11 cellular contexts compared by ENCODE assay signal in genomic region chr9:125649826-125650225, GRCh38. TPM values are rescaled to one million over a fixed set of nuclear protein-coding genes. Genes with fewer than 3 reads are reported as not detected.
DNase-seq lines count a peak whose midpoint lies in the region; ATAC-seq and TF ChIP-seq lines count a peak whose summit lies in the region.
"Had no signal": no experiment of that assay in that cellular context is flagged by ENCODE, and none has a peak within 500 bp of the region (broad histone marks: within the 10 kb centered on the region; RNA-seq: fewer than 3 reads in every experiment).

No MANE protein-coding gene starts in this region.

- H3K27ac ChIP-seq in breast epithelium = no peak overlapping the region
- peak overlapping the region; percentile 64 for H3K27ac ChIP-seq in iPS-20b (ENCODE audit: low read length)
- H3K27ac ChIP-seq in thoracic aorta = peak overlapping the region in 1 of 2 donors; percentile 42
- H3K27ac ChIP-seq: C4-2B, ovary had no signal

- H3K9me3 Mint-ChIP-seq in MCF 10A (ENCODE audit: unreplicated experiment) = no peaks in the 10 kb centered on the region
- H3K9me3 Mint-ChIP-seq in progenitor cell of endocrine pancreas (ENCODE audit: low read depth) = no peaks in the 10 kb centered on the region

- H3K4me3 Mint-ChIP-seq in MCF 10A (ENCODE audit: unreplicated experiment) (peak overlapping the region; percentile 44), progenitor cell of endocrine pancreas (ENCODE audit: low read depth) (no peak overlapping the region)

- intact Hi-C loops in MCF 10A (cut with micrococcal nuclease) (no loop called here), breast epithelium (cut with DNase I; ENCODE audit: low total_unique reads) (no loop called here)

- H3K4me3 ChIP-seq in breast epithelium = no peak overlapping the region
- peak overlapping the region; percentile 20 for H3K4me3 ChIP-seq in WI38 (ENCODE audit: low read depth, low read length)
- no peak overlapping the region for H3K4me3 ChIP-seq in iPS-20b (ENCODE audit: low read length)
- H3K4me3 ChIP-seq in thoracic aorta = peak overlapping the region; percentile 42
- H3K4me3 ChIP-seq: ovary had no signal

- TSS peak; percentile 88 for BruUV-seq in MCF 10A (replicated peaks; lab: Mats Ljungman, UMichigan)

- H3K9me3 ChIP-seq in breast epithelium (no peaks in the 10 kb centered on the region), iPS-20b (ENCODE audit: insufficient read depth, low read depth, low read length) (no peaks in the 10 kb centered on the region), thoracic aorta (no peaks in the 10 kb centered on the region)
- H3K9me3 ChIP-seq: ovary had no signal

- DNase-seq in MCF 10A (ENCODE audit: unreplicated experiment) = no peak
- no peak for DNase-seq in breast epithelium (ENCODE audit: low spot score in 2 of 2)
- DNase-seq in thoracic aorta (ENCODE audit: low spot score) = no peak
- DNase-seq in progenitor cell of endocrine pancreas (ENCODE audit: low spot score, unreplicated experiment) = no peak
- DNase-seq in NCI-H510A treated with DMSO at 0.1 percent for 48 hours (lab: John Stamatoyannopoulos, UW) = no peak
- no peak for DNase-seq in NCI-H226
- DNase-seq: ovary, T-helper 9 cell had no signal

- H3K27ac Mint-ChIP-seq in MCF 10A (ENCODE audit: low read depth, unreplicated experiment) = peak overlapping the region; percentile 93
- H3K27ac Mint-ChIP-seq in progenitor cell of endocrine pancreas = no peak overlapping the region

- CTCF ChIA-PET in MCF 10A (lab: Yijun Ruan, JAX) = interaction anchor here (0.7 to 1.3 kb wide), 2 partner anchors 9 to 91 kb away, joined by 5 read pairs; no protein-coding TSS in a partner anchor

- H3K36me3 ChIP-seq in breast epithelium = no peaks in the 10 kb centered on the region
- no peaks in the 10 kb centered on the region for H3K36me3 ChIP-seq in iPS-20b (ENCODE audit: insufficient read depth, low read depth, low read length)
- H3K36me3 ChIP-seq in thoracic aorta = no peaks in the 10 kb centered on the region
- H3K36me3 ChIP-seq: ovary had no signal

- H3K4me1 ChIP-seq in breast epithelium = no peaks in the 10 kb centered on the region
- peaks cover 66% of the 10 kb centered on the region for H3K4me1 ChIP-seq in iPS-20b (ENCODE audit: insufficient read depth, low read length)
- peaks cover 0 to 9% of the 10 kb centered on the region in 2 donors for H3K4me1 ChIP-seq in thoracic aorta (ENCODE audit: control insufficient read depth in 1 of 2, low read depth in 2 of 2)

- TF ChIP-seq CTCF in MCF 10A (IDR thresholded peaks at IDR 0.05; ENCODE audit: unreplicated experiment) (no peak), breast epithelium (IDR thresholded peaks at IDR 0.05) (no peak), WI38 (IDR thresholded peaks at IDR 0.05; ENCODE audit: low read depth, low read length) (no peak), thoracic aorta (IDR thresholded peaks at IDR 0.05) (no peak), progenitor cell of endocrine pancreas (IDR thresholded peaks at IDR 0.05; ENCODE audit: unreplicated experiment) (no peak)

- H3K4me1 Mint-ChIP-seq in MCF 10A (ENCODE audit: insufficient read depth, unreplicated experiment) = peaks cover 20% of the 10 kb centered on the region
- H3K4me1 Mint-ChIP-seq in progenitor cell of endocrine pancreas (ENCODE audit: low read depth) = peaks cover 9% of the 10 kb centered on the region

- H3K27me3 ChIP-seq in breast epithelium (no peaks in the 10 kb centered on the region), iPS-20b (ENCODE audit: insufficient read depth, low read length) (no peaks in the 10 kb centered on the region), thoracic aorta (replicated peaks; ENCODE audit: insufficient read depth) (no peaks in the 10 kb centered on the region)
- H3K27me3 ChIP-seq: ovary had no signal

- peaks cover 9% of the 10 kb centered on the region for H3K36me3 Mint-ChIP-seq in MCF 10A (ENCODE audit: insufficient read depth, unreplicated experiment)
- peaks cover 2% of the 10 kb centered on the region for H3K36me3 Mint-ChIP-seq in progenitor cell of endocrine pancreas (ENCODE audit: insufficient read depth)

- H3K27me3 Mint-ChIP-seq in MCF 10A (ENCODE audit: insufficient read depth, unreplicated experiment) = no peaks in the 10 kb centered on the region
- no peaks in the 10 kb centered on the region for H3K27me3 Mint-ChIP-seq in progenitor cell of endocrine pancreas

- H3K9ac ChIP-seq in iPS-20b (ENCODE audit: low read depth, low read length) = no peak overlapping the region

- no peak for TF ChIP-seq POLR2A in breast epithelium (IDR thresholded peaks at IDR 0.05)

- no peak for ATAC-seq in thoracic aorta (ENCODE audit: insufficient number of reproducible peaks, low FRiP score, low read depth)

- POLR2A ChIA-PET in MCF 10A (lab: Yijun Ruan, JAX) = interaction anchor here (0.8 to 1.5 kb wide), 4 partner anchors 9 to 108 kb away, joined by 3 to 7 read pairs (median 3); partner anchors contain the start of gene MAPKAP1

RNA-seq across cellular contexts. Expression of gene MAPKAP1, which starts 57.2 kb away (rescaled TPM):
- total RNA-seq in MCF 10A (2022) (74.9 and 111 TPM in 2 replicates), breast epithelium (10 to 100 TPM; 61.3 to 81.9 (median 78.6) TPM), thoracic aorta (10 to 100 TPM; 73.4 to 81.5 TPM), progenitor cell of endocrine pancreas (61.9 and 74.6 TPM in 2 replicates)

Comparison
In these comparisons a context has a peak if more than half of its experiments do, and no peak if none do; other contexts are left out.
1. H3K4me3 ChIP-seq: peak in WI38 (single experiment) and thoracic aorta (single experiment); none in breast epithelium (0 of 3) and iPS-20b (single experiment).